2 cellular contexts compared by ENCODE assay signal in the genomic region with DNA sequence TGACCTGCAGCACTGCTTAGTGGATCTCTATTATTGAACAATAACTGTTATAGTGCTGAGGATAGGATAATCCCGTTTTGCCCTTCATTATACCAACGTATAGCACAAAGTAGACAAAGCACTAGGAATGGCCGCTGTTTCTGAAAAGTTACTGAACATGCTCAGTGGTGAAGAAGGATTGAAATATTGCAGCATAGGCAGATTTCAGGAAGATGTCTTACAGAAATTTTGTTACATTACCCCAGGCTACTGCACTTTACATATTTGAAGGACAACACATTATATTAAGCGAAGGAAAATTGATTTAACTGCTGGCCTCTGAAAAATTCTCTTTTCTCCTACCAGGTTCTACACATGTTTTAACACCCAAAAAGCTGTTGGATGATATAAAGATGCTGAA.
A peak's percentile ranks its signal among the peaks of the same experiment; 100 is the strongest.
TF ChIP-seq lines count a peak whose summit lies in the region.

No MANE protein-coding gene starts in this region.

TF ChIP-seq in HepG2, 621 proteins besides CTCF, POLR2A, EP300 and RAD21:
- TF ChIP-seq, protein P1, sequence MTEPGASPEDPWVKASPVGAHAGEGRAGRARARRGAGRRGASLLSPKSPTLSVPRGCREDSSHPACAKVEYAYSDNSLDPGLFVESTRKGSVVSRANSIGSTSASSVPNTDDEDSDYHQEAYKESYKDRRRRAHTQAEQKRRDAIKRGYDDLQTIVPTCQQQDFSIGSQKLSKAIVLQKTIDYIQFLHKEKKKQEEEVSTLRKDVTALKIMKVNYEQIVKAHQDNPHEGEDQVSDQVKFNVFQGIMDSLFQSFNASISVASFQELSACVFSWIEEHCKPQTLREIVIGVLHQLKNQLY (CRISPR knock-in tag; IDR thresholded peaks at IDR 0.05) = no peak
- TF ChIP-seq, protein P2, sequence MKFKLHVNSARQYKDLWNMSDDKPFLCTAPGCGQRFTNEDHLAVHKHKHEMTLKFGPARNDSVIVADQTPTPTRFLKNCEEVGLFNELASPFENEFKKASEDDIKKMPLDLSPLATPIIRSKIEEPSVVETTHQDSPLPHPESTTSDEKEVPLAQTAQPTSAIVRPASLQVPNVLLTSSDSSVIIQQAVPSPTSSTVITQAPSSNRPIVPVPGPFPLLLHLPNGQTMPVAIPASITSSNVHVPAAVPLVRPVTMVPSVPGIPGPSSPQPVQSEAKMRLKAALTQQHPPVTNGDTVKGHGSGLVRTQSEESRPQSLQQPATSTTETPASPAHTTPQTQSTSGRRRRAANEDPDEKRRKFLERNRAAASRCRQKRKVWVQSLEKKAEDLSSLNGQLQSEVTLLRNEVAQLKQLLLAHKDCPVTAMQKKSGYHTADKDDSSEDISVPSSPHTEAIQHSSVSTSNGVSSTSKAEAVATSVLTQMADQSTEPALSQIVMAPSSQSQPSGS (CRISPR knock-in tag; IDR thresholded peaks at IDR 0.05) = no peak
- TF ChIP-seq MBD4 (IDR thresholded peaks at IDR 0.05; ENCODE audit: borderline replicate concordance, low read length) = no peak
- no peak for TF ChIP-seq NRL (CRISPR knock-in tag; IDR thresholded peaks at IDR 0.05; ENCODE audit: borderline replicate concordance)
- peak; percentile 41 to 52 for TF ChIP-seq MAFK (conservative IDR thresholded peaks at IDR 0.05 in 1 of 2, IDR thresholded peaks at IDR 0.05 in 1 of 2; ENCODE audit: low read length in 2 of 2)
- TF ChIP-seq MAFF (IDR thresholded peaks at IDR 0.05; ENCODE audit: low read depth, low read length) = peak; percentile 37; the same call in 1 of the 2 replicates
- TF ChIP-seq, protein P3, sequence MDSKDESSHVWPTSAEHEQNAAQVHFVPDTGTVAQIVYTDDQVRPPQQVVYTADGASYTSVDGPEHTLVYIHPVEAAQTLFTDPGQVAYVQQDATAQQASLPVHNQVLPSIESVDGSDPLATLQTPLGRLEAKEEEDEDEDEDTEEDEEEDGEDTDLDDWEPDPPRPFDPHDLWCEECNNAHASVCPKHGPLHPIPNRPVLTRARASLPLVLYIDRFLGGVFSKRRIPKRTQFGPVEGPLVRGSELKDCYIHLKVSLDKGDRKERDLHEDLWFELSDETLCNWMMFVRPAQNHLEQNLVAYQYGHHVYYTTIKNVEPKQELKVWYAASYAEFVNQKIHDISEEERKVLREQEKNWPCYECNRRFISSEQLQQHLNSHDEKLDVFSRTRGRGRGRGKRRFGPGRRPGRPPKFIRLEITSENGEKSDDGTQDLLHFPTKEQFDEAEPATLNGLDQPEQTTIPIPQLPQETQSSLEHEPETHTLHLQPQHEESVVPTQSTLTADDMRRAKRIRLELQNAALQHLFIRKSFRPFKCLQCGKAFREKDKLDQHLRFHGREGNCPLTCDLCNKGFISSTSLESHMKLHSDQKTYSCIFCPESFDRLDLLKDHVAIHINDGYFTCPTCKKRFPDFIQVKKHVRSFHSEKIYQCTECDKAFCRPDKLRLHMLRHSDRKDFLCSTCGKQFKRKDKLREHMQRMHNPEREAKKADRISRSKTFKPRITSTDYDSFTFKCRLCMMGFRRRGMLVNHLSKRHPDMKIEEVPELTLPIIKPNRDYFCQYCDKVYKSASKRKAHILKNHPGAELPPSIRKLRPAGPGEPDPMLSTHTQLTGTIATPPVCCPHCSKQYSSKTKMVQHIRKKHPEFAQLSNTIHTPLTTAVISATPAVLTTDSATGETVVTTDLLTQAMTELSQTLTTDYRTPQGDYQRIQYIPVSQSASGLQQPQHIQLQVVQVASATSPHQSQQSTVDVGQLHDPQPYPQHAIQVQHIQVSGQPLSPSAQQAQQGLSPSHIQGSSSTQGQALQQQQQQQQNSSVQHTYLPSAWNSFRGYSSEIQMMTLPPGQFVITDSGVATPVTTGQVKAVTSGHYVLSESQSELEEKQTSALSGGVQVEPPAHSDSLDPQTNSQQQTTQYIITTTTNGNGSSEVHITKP (CRISPR knock-in tag; IDR thresholded peaks at IDR 0.05; ENCODE audit: low read depth) = no peak
- TF ChIP-seq ZNF235 (CRISPR knock-in tag; IDR thresholded peaks at IDR 0.05; ENCODE audit: borderline replicate concordance) = no peak
- TF ChIP-seq, protein P4, sequence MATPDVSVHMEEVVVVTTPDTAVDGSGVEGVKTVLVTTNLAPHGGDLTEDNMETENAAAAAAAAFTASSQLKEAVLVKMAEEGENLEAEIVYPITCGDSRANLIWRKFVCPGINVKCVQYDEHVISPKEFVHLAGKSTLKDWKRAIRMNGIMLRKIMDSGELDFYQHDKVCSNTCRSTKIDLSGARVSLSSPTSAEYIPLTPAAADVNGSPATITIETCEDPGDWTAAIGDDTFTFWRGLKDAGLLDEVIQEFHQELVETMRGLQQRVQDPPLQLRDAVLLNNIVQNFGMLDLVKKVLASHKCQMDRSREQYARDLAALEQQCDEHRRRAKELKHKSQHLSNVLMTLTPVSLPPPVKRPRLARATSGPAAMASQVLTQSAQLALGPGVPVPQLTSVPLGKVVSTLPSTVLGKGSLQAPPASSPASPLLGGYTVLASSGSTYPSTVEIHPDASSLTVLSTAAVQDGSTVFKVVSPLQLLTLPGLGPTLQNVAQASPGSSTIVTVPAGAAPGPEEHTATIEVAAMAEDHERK (CRISPR knock-in tag; IDR thresholded peaks at IDR 0.05; ENCODE audit: low read depth) = no peak

TF ChIP-seq in K562, 482 proteins besides CTCF, POLR2A, EP300 and RAD21:
- peak; percentile 76 for TF ChIP-seq ZNF316 (IDR thresholded peaks at IDR 0.05)
- TF ChIP-seq STAT5B (CRISPR knock-in tag; IDR thresholded peaks at IDR 0.05) = no peak
- TF ChIP-seq MAFG (tag; conservative IDR thresholded peaks at IDR 0.05) = 0 out of 2 replicates have a peak, but pooled peaks have one; percentile 32
- TF ChIP-seq, protein P5, sequence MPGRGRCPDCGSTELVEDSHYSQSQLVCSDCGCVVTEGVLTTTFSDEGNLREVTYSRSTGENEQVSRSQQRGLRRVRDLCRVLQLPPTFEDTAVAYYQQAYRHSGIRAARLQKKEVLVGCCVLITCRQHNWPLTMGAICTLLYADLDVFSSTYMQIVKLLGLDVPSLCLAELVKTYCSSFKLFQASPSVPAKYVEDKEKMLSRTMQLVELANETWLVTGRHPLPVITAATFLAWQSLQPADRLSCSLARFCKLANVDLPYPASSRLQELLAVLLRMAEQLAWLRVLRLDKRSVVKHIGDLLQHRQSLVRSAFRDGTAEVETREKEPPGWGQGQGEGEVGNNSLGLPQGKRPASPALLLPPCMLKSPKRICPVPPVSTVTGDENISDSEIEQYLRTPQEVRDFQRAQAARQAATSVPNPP (IDR thresholded peaks at IDR 0.05; ENCODE audit: borderline replicate concordance, insufficient read depth, insufficient read length) = no peak
- no peak for TF ChIP-seq CREB1 (IDR thresholded peaks at IDR 0.05)
- no peak for TF ChIP-seq CREB1 (CRISPR knock-in tag; IDR thresholded peaks at IDR 0.05)
- peak; percentile 61 for TF ChIP-seq C11orf30 (IDR thresholded peaks at IDR 0.05; ENCODE audit: low read depth)
- no peak for TF ChIP-seq YY1 (IDR thresholded peaks at IDR 0.05; ENCODE audit: borderline replicate concordance in 1 of 3, control insufficient read depth in 1 of 3, extremely low read depth in 1 of 3, insufficient read depth in 3 of 3, insufficient read length in 1 of 3, insufficient replicate concordance in 2 of 3, low read depth in 1 of 3, low read length in 2 of 3)
- TF ChIP-seq, protein P6, sequence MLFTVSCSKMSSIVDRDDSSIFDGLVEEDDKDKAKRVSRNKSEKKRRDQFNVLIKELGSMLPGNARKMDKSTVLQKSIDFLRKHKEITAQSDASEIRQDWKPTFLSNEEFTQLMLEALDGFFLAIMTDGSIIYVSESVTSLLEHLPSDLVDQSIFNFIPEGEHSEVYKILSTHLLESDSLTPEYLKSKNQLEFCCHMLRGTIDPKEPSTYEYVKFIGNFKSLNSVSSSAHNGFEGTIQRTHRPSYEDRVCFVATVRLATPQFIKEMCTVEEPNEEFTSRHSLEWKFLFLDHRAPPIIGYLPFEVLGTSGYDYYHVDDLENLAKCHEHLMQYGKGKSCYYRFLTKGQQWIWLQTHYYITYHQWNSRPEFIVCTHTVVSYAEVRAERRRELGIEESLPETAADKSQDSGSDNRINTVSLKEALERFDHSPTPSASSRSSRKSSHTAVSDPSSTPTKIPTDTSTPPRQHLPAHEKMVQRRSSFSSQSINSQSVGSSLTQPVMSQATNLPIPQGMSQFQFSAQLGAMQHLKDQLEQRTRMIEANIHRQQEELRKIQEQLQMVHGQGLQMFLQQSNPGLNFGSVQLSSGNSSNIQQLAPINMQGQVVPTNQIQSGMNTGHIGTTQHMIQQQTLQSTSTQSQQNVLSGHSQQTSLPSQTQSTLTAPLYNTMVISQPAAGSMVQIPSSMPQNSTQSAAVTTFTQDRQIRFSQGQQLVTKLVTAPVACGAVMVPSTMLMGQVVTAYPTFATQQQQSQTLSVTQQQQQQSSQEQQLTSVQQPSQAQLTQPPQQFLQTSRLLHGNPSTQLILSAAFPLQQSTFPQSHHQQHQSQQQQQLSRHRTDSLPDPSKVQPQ (CRISPR knock-in tag; IDR thresholded peaks at IDR 0.05; ENCODE audit: borderline replicate concordance) = no peak
- no peak for TF ChIP-seq RBM15 (IDR thresholded peaks at IDR 0.05; ENCODE audit: insufficient read depth, low read length)
- TF ChIP-seq, protein P7, sequence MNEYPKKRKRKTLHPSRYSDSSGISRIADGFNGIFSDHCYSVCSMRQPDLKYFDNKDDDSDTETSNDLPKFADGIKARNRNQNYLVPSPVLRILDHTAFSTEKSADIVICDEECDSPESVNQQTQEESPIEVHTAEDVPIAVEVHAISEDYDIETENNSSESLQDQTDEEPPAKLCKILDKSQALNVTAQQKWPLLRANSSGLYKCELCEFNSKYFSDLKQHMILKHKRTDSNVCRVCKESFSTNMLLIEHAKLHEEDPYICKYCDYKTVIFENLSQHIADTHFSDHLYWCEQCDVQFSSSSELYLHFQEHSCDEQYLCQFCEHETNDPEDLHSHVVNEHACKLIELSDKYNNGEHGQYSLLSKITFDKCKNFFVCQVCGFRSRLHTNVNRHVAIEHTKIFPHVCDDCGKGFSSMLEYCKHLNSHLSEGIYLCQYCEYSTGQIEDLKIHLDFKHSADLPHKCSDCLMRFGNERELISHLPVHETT (CRISPR knock-in tag; conservative IDR thresholded peaks at IDR 0.05 in 1 of 2, IDR thresholded peaks at IDR 0.05 in 1 of 2) = no peak
- TF ChIP-seq ASH1L (IDR thresholded peaks at IDR 0.05; ENCODE audit: borderline replicate concordance, low read depth, partially characterized antibody) = no peak
